1 cellular context compared by ENCODE assay signal in the genomic region with DNA sequence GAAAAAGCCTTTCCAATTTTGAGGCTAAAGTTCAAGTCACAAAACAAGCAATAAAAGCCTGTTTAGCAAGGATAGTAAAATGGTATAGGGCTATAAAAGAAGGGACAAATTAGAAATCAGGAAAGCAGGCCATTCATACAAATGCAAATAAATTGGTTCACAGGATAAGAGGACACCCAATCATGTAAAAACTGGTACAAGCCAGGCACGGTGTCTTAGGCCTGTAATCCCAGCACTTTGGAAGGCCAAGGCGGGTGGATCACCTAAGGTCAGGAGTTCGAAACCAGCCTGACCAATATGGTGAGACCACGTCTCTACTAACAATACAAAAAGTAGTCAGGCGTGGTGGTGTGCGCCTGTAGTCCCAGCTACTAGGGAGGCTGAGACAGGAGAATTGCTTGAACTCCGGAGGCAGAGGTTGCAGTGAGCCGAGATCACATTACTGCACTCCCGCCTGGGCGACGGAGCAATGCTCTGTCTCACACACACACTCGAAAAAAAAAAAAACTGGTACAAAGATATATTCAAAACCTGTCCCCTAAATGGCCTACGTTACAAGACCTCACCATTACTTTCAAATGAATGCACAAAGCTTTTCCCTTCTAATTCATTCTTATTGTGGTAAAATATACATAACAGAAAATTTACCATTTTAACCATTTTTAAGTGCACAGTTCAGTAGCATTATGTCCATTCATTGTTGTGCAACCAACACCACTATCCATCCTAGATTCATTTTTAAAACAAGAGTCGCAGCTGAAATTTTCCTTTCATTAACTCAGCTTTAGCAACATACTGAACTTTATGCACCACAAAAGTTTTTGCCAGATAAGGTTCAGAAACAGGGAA.
TF ChIP-seq lines count a peak whose summit lies in the region.

No MANE protein-coding gene starts in this region.

TF ChIP-seq in H1, 55 proteins besides CTCF, POLR2A, EP300 and RAD21:
- TF ChIP-seq JUN (IDR thresholded peaks at IDR 0.05; ENCODE audit: low read depth, low read length) (no peak), GABPA (IDR thresholded peaks at IDR 0.05; ENCODE audit: borderline replicate concordance, insufficient read depth, low read length) (no peak), ASH2L (IDR thresholded peaks at IDR 0.05; ENCODE audit: low read length) (no peak), SIN3A (conservative IDR thresholded peaks at IDR 0.05 in 1 of 2, IDR thresholded peaks at IDR 0.05 in 1 of 2; ENCODE audit: low read depth in 1 of 2, low read length in 2 of 2) (no peak), POU5F1 (IDR thresholded peaks at IDR 0.05; ENCODE audit: low read depth, low read length) (no peak), RBBP5 (IDR thresholded peaks at IDR 0.05; ENCODE audit: borderline replicate concordance, low read depth, low read length) (no peak)
- TF ChIP-seq, protein P1, sequence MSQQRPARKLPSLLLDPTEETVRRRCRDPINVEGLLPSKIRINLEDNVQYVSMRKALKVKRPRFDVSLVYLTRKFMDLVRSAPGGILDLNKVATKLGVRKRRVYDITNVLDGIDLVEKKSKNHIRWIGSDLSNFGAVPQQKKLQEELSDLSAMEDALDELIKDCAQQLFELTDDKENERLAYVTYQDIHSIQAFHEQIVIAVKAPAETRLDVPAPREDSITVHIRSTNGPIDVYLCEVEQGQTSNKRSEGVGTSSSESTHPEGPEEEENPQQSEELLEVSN (IDR thresholded peaks at IDR 0.05), result no peak
